In the genomic region with DNA sequence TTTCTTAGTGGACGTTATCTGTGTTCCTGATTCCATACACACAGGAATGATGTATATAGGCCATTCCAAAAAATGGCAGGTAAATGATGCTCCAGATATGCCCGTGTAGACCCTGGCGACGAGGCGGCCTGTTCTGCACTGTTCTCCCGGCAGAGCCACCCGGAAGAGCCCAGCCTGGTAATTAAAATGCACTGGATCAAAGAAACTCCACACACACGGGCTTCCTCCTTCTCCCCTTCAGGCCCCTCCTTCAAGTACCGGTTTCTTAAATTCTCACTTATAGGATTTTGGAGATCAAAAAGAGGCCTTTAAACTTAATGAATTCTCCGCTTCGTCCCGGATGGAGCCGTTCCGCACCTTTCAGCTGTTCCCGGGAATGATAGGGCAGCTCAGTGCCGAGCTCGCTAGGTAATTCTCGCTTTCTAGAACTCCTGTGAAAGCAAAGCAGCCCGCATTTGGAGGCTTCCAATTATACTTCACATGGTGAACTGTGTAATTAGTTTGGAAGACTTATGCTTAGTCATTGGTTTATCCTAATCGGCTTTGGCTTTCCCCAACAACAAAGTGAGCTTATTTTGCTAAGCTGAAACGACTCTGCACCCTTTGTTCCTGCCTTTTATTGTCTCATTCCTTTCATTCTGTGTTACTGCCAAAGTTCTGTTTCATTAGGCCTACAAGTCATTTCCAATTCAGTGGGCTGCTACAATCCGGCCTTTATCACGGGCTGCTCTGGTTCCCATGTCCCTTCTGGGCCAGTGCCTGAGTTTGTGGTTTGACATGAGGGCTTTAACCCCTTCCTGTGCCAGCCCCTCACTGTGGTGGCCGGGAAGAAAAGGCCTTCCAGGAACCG, we compare ENCODE assay signal across 9 cellular contexts.
A peak's percentile ranks its signal among the peaks of the same experiment; 100 is the strongest.
DNase-seq lines count a peak whose midpoint lies in the region; ATAC-seq and TF ChIP-seq lines count a peak whose summit lies in the region.
"Had no signal": no experiment of that assay in that cellular context is flagged by ENCODE, and none has a peak within 500 bp of the region (broad histone marks: within the 10 kb centered on the region; RNA-seq: fewer than 3 reads in every experiment).

No MANE protein-coding gene starts in this region.

- no peaks in the 10 kb centered on the region for H3K9me3 Mint-ChIP-seq in activated naive CD4-positive, alpha-beta T cell treated with anti-CD3 and anti-CD28 coated beads, Interleukin-2, amount 50 U/mL, for 72 hours
- H3K9me3 Mint-ChIP-seq: memory B cell had no signal

- no peaks in the 10 kb centered on the region for H3K27me3 ChIP-seq in suprapubic skin

- no peak for TF ChIP-seq CTCF in suprapubic skin (IDR thresholded peaks at IDR 0.05)

- peak in 1 of 2 donors; percentile 26 for ATAC-seq in activated naive CD4-positive, alpha-beta T cell treated with anti-CD3 and anti-CD28 coated beads, Interleukin-2, amount 50 U/mL, for 72 hours
- no peak for ATAC-seq in HG03135 (IDR thresholded peaks at IDR 0.05; ENCODE audit: unreplicated experiment)
- ATAC-seq in GM18520 (IDR thresholded peaks at IDR 0.05; ENCODE audit: unreplicated experiment): no peak

- no peaks in the 10 kb centered on the region for H3K36me3 ChIP-seq in suprapubic skin

- TF ChIP-seq POLR2A in suprapubic skin (IDR thresholded peaks at IDR 0.05): no peak

- H3K9me3 ChIP-seq in suprapubic skin: no peaks in the 10 kb centered on the region

- H3K27ac ChIP-seq in suprapubic skin: peak overlapping the region; percentile 50

- H3K4me1 ChIP-seq in suprapubic skin: no peaks in the 10 kb centered on the region

- DNase-seq in activated naive CD4-positive, alpha-beta T cell treated with anti-CD3 and anti-CD28 coated beads, Interleukin-2, amount 50 U/mL, for 72 hours (ENCODE audit: low spot score in 2 of 2): no peak
- DNase-seq in activated naive CD4-positive, alpha-beta T cell (lab: John Stamatoyannopoulos, UW): no peak
- peak; percentile 32 for DNase-seq in amniotic epithelial cell (ENCODE audit: low read depth)
- DNase-seq in islet precursor cell: peak; percentile 92
- no peak for DNase-seq in suprapubic skin (ENCODE audit: low spot score in 2 of 2)
- DNase-seq in ureter (ENCODE audit: low spot score): no peak

- H3K36me3 Mint-ChIP-seq in activated naive CD4-positive, alpha-beta T cell treated with anti-CD3 and anti-CD28 coated beads, Interleukin-2, amount 50 U/mL, for 72 hours: peaks cover 0 to 12% of the 10 kb centered on the region in 2 donors

- TF ChIP-seq EP300 in suprapubic skin (IDR thresholded peaks at IDR 0.05): no peak

- H3K4me3 ChIP-seq in suprapubic skin: no peak overlapping the region

- 67% methylated on average over 25 of the region's 25 CpGs for WGBS in suprapubic skin

- H3K27ac Mint-ChIP-seq in activated naive CD4-positive, alpha-beta T cell treated with anti-CD3 and anti-CD28 coated beads, Interleukin-2, amount 50 U/mL, for 72 hours: peak overlapping the region; percentile 70 to 94

Comparison
In these comparisons a context has a peak if more than half of its experiments do, and no peak if none do; other contexts are left out.
1. DNase-seq: peak in amniotic epithelial cell (single experiment) and islet precursor cell (single experiment); none in activated naive CD4-positive, alpha-beta T cell treated with anti-CD3 and anti-CD28 coated beads, Interleukin-2, amount 50 U/mL, for 72 hours (0 of 2), activated naive CD4-positive, alpha-beta T cell (0 of 4), suprapubic skin (0 of 2) and ureter (single experiment).